Comparison of ENCODE assay signal across 11 cellular contexts in genomic region chr3:125039041-125039896, GRCh38. TPM values are rescaled to one million over a fixed set of nuclear protein-coding genes. Genes with fewer than 3 reads are reported as not detected.
A peak's percentile ranks its signal among the peaks of the same experiment; 100 is the strongest.
DNase-seq lines count a peak whose midpoint lies in the region; ATAC-seq and TF ChIP-seq lines count a peak whose summit lies in the region.
"Had no signal": no experiment of that assay in that cellular context is flagged by ENCODE, and none has a peak within 500 bp of the region (broad histone marks: within the 10 kb centered on the region; RNA-seq: fewer than 3 reads in every experiment).

No MANE protein-coding gene starts in this region.

- H3K4me1 ChIP-seq in ascending aorta (peaks cover 16 to 51% of the 10 kb centered on the region in 2 donors), gastrocnemius medialis (peaks cover 50 to 63% of the 10 kb centered on the region in 2 donors)

- intact Hi-C loops in ascending aorta (cut with DNase I) (no loop called here), gastrocnemius medialis (cut with DNase I; ENCODE audit: low total_unique reads) (no loop called here)
- intact Hi-C loops in CD4-positive, alpha-beta T cell (cut with DNase I, micrococcal nuclease): no loop called here

- H3K4me3 Mint-ChIP-seq in HFFc6 (peak overlapping the region; percentile 2; the same call in 1 of the 2 replicates), immature natural killer cell (no peak overlapping the region)
- no peak overlapping the region for H3K4me3 Mint-ChIP-seq in CD4-positive, alpha-beta T cell
- H3K4me3 Mint-ChIP-seq: CD8-positive, alpha-beta memory T cell had no signal

- CTCF ChIA-PET in CD4-positive, alpha-beta T cell (lab: Charles Lee): interaction anchor here (1.7 kb wide), 1 partner anchor 17 kb away, joined by 4 read pairs; no protein-coding TSS in a partner anchor

- H3K4me1 Mint-ChIP-seq in HFFc6 (ENCODE audit: low read depth) (peaks cover 47% of the 10 kb centered on the region), immature natural killer cell (peaks cover 75 to 76% of the 10 kb centered on the region in 2 donors)
- peaks cover 29% of the 10 kb centered on the region for H3K4me1 Mint-ChIP-seq in CD4-positive, alpha-beta T cell (ENCODE audit: low read depth)

- TF ChIP-seq POLR2A in gastrocnemius medialis (IDR thresholded peaks at IDR 0.05): no peak

- DNase-seq in HFFc6 (no peak), ascending aorta (ENCODE audit: low spot score in 2 of 2) (peak in 1 of 2 donors; percentile 55), immature natural killer cell (no peak), gastrocnemius medialis (no peak), D341Med (ENCODE audit: low spot score) (no peak), NCI-H1694 (lab: John Stamatoyannopoulos, UW) (no peak)
- no peak for DNase-seq in activated CD4-positive, alpha-beta T cell treated with anti-CD3 and anti-CD28 coated beads for 1 hour
- DNase-seq in CD4-positive, alpha-beta T cell: no peak
- DNase-seq: CD8-positive, alpha-beta memory T cell; NCI-H526 had no signal

- H3K9me3 ChIP-seq in ascending aorta: peaks cover 0 to 12% of the 10 kb centered on the region in 2 donors
- H3K9me3 ChIP-seq in gastrocnemius medialis: no peaks in the 10 kb centered on the region
- H3K9me3 ChIP-seq in CD4-positive, alpha-beta T cell (ENCODE audit: control insufficient read depth, low read length): peaks cover 9% of the 10 kb centered on the region

- H3K4me3 ChIP-seq in ascending aorta (peak overlapping the region in 1 of 2 donors; percentile 28), gastrocnemius medialis (no peak overlapping the region)
- H3K4me3 ChIP-seq: HAP-1 had no signal

- H3K9me3 Mint-ChIP-seq in HFFc6 (peaks cover 11% of the 10 kb centered on the region), immature natural killer cell (peaks cover 3 to 11% (median 6%) of the 10 kb centered on the region in 6 donors)
- peaks cover 6% of the 10 kb centered on the region for H3K9me3 Mint-ChIP-seq in CD4-positive, alpha-beta T cell

- POLR2A ChIA-PET in CD4-positive, alpha-beta T cell (lab: Charles Lee): interaction anchor here (0.7 kb wide), 1 partner anchor 138 kb away, joined by 3 read pairs; no protein-coding TSS in a partner anchor

- TF ChIP-seq CTCF in HFFc6 (IDR thresholded peaks at IDR 0.05): no peak
- no peak for TF ChIP-seq CTCF in ascending aorta (IDR thresholded peaks at IDR 0.05)
- no peak for TF ChIP-seq CTCF in gastrocnemius medialis (IDR thresholded peaks at IDR 0.05 in 4 of 5, conservative IDR thresholded peaks at IDR 0.05 in 1 of 5)
- no peak for TF ChIP-seq CTCF in CD4-positive, alpha-beta T cell (IDR thresholded peaks at IDR 0.05)

- peak in 1 of 2 donors; percentile 25 for ATAC-seq in gastrocnemius medialis
- ATAC-seq in CD4-positive, alpha-beta T cell (ENCODE audit: poor library complexity): no peak

- H3K27me3 ChIP-seq in ascending aorta (no peaks in the 10 kb centered on the region), gastrocnemius medialis (no peaks in the 10 kb centered on the region)
- no peaks in the 10 kb centered on the region for H3K27me3 ChIP-seq in CD4-positive, alpha-beta T cell (ENCODE audit: control insufficient read depth, insufficient read depth, low read length)

- H3K27ac ChIP-seq in ascending aorta: peak overlapping the region; percentile 74 to 79
- H3K27ac ChIP-seq in gastrocnemius medialis: peak overlapping the region; percentile 40 to 75 (median 66)
- no peak overlapping the region for H3K27ac ChIP-seq in CD4-positive, alpha-beta T cell (ENCODE audit: low read depth, low read length)

- H3K27me3 Mint-ChIP-seq in HFFc6 (ENCODE audit: insufficient read depth) (peaks cover 3% of the 10 kb centered on the region; the same call in 1 of the 2 replicates), immature natural killer cell (ENCODE audit: low read depth in 3 of 3) (peaks cover 0 to 6% (median 2%) of the 10 kb centered on the region in 3 donors)
- no peaks in the 10 kb centered on the region for H3K27me3 Mint-ChIP-seq in CD4-positive, alpha-beta T cell

- H3K27ac Mint-ChIP-seq in HFFc6 (no peak overlapping the region; the same call in 1 of the 2 replicates), immature natural killer cell (peak overlapping the region; percentile 12 to 68 (median 51))
- no peak overlapping the region for H3K27ac Mint-ChIP-seq in CD4-positive, alpha-beta T cell

- in situ Hi-C loops in gastrocnemius medialis (cut with MboI; ENCODE audit: low sequenced_read_pairs in 4 of 4): no loop called here

- H3K36me3 Mint-ChIP-seq in HFFc6 (ENCODE audit: low read depth) (peaks cover 21% of the 10 kb centered on the region), immature natural killer cell (peaks cover 5 to 14% (median 5%) of the 10 kb centered on the region in 3 donors)
- peaks cover 22% of the 10 kb centered on the region for H3K36me3 Mint-ChIP-seq in CD4-positive, alpha-beta T cell (ENCODE audit: low read depth)

- no peaks in the 10 kb centered on the region for H3K36me3 ChIP-seq in ascending aorta
- H3K36me3 ChIP-seq in gastrocnemius medialis: no peaks in the 10 kb centered on the region
- H3K36me3 ChIP-seq: HAP-1 had no signal

RNA-seq across cellular contexts. Expression of gene HEG1, which starts 16.5 kb away (rescaled TPM):
- total RNA-seq in HFFc6 (2021; fragmentation: NEBNext Ultra II Directional; extraction: Animal tissue kit (Norgen Biotek cat#: 25700)): 100 to 1,000 TPM in 4 of 6 experiments, 10 to 100 TPM in 2; 88.6 to 126 (median 105) TPM
- total RNA-seq in ascending aorta: 153 TPM
- 10 to 100 TPM in 1 of 3 donors, 1 to 10 TPM in 2; 2.1 to 12.1 (median 4.9) TPM for polyA plus RNA-seq in immature natural killer cell
- total RNA-seq in gastrocnemius medialis: 10 to 100 TPM in 3 of 4 donors, 1 to 10 TPM in 1; 9.8 to 27.1 (median 17.6) TPM
- total RNA-seq in CD4-positive, alpha-beta T cell: 10 to 100 TPM; 31.2 to 32.6 TPM

Comparison
In these comparisons a context has a peak if more than half of its experiments do, and no peak if none do; other contexts are left out.
1. H3K27ac Mint-ChIP-seq: peak in immature natural killer cell (6 of 6); none in HFFc6 (single experiment) and CD4-positive, alpha-beta T cell (single experiment).